24 cellular contexts compared by ENCODE assay signal in genomic region chr10:4188406-4188805, GRCh38.
"Had no signal": no experiment of that assay in that cellular context is flagged by ENCODE, and none has a peak within 500 bp of the region (broad histone marks: within the 10 kb centered on the region; RNA-seq: fewer than 3 reads in every experiment).

No MANE protein-coding gene starts in this region.

- H3K4me3 Mint-ChIP-seq: mesothelial cell of epicardium had no signal

- H3K4me3 ChIP-seq: coronary artery, dorsolateral prefrontal cortex, esophagus squamous epithelium, gastrocnemius medialis, heart right ventricle, left lung, lower lobe of right lung, mucosa of descending colon had no signal

- DNase-seq: dermis blood vessel endothelial cell; dorsolateral prefrontal cortex; effector CD4-positive, alpha-beta T cell; effector memory CD4-positive, alpha-beta T cell; esophagus squamous epithelium; foreskin fibroblast; foreskin melanocyte; gastrocnemius medialis; glutamatergic neuron; head of caudate nucleus; heart right ventricle; hippocampal formation; left cardiac atrium; left lung; left ventricle myocardium superior; lower lobe of right lung; mesenchymal stem cell; mucosa of descending colon had no signal

- FAIRE-seq: colon, endothelial cell of umbilical vein, islet of Langerhans, keratinocyte had no signal

- ATAC-seq: gastrocnemius medialis, heart right ventricle, left cardiac atrium, left lung, left ventricle myocardium superior, lower lobe of right lung, mucosa of descending colon had no signal

- H3K9me3 ChIP-seq: esophagus squamous epithelium, gastrocnemius medialis, heart right ventricle, left lung, lower lobe of right lung, mucosa of descending colon had no signal

- H3K4me1 ChIP-seq: gastrocnemius medialis, left lung had no signal

- H3K36me3 Mint-ChIP-seq: mesothelial cell of epicardium had no signal

- H3K27ac Mint-ChIP-seq: mesothelial cell of epicardium had no signal

- H3K27ac ChIP-seq: coronary artery, dorsolateral prefrontal cortex, esophagus squamous epithelium, gastrocnemius medialis, heart right ventricle, left lung, lower lobe of right lung had no signal

- H3K27me3 ChIP-seq: dorsolateral prefrontal cortex, esophagus squamous epithelium, gastrocnemius medialis, heart right ventricle, left lung had no signal

- H3K36me3 ChIP-seq: esophagus squamous epithelium, gastrocnemius medialis, heart right ventricle, left lung, lower lobe of right lung had no signal
